17 cellular contexts compared by ENCODE assay signal in the genomic region with DNA sequence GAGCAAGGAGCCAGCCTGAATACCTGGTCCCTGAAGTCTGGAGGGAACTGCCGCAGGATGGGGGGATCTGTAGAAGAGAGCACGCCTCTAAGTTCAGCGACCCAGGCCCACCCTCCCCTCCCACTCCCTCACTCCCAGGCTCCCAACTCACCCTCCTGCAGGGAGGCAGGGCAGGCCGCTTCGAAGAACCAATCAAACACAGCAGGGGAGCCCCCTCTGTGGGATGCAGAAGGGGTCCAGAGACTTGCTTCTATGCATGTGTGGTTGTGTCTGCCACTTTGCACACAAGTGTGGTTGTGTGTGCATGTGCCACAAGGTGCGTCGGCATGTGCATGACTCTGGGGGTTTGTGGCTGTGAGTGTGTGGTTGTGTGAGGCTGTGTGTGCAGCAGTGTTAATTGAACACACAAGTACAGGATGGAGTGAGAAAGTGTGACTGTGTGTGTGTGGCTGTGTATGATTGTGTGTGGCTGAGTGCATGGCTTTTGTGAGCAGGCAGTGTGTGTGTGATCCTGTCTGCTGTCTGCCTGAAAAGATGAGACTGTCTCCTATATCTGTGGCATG. TPM values are rescaled to one million over a fixed set of nuclear protein-coding genes. Genes with fewer than 3 reads are reported as not detected.
DNase-seq lines count a peak whose midpoint lies in the region; ATAC-seq lines count a peak whose summit lies in the region.
"Had no signal": no experiment of that assay in that cellular context is flagged by ENCODE, and none has a peak within 500 bp of the region (broad histone marks: within the 10 kb centered on the region; RNA-seq: fewer than 3 reads in every experiment).

No MANE protein-coding gene starts in this region.

- peak overlapping the region; percentile 88 for H3K4me3 Mint-ChIP-seq in activated CD4-positive, alpha-beta T cell treated with anti-CD3 and anti-CD28 coated beads for 36 hours
- peak overlapping the region; percentile 81 to 97 (median 93) for H3K4me3 Mint-ChIP-seq in T-cell
- peak overlapping the region; percentile 56 to 99 (median 95) for H3K4me3 Mint-ChIP-seq in naive B cell

- no peaks in the 10 kb centered on the region for H3K9me3 Mint-ChIP-seq in activated CD4-positive, alpha-beta T cell treated with anti-CD3 and anti-CD28 coated beads for 36 hours (ENCODE audit: low read depth)
- H3K9me3 Mint-ChIP-seq in T-cell (no peaks in the 10 kb centered on the region), naive B cell (no peaks in the 10 kb centered on the region)

- no peak for ATAC-seq in activated CD4-positive, alpha-beta T cell treated with anti-CD3 and anti-CD28 coated beads for 36 hours
- ATAC-seq in T-cell (replicated peaks in 1 of 4) = no peak
- no peak for ATAC-seq in naive B cell (ENCODE audit: low read depth in 2 of 2)
- ATAC-seq: mucosa of descending colon had no signal

- intact Hi-C loops in activated CD4-positive, alpha-beta T cell treated with anti-CD3 and anti-CD28 coated beads for 36 hours (cut with DNase I, micrococcal nuclease) = no loop called here

- H3K36me3 Mint-ChIP-seq in activated CD4-positive, alpha-beta T cell treated with anti-CD3 and anti-CD28 coated beads for 36 hours (ENCODE audit: low read depth) = peaks cover 12% of the 10 kb centered on the region
- no peaks in the 10 kb centered on the region for H3K36me3 Mint-ChIP-seq in T-cell
- no peaks in the 10 kb centered on the region for H3K36me3 Mint-ChIP-seq in naive B cell

- H3K27me3 Mint-ChIP-seq in activated CD4-positive, alpha-beta T cell treated with anti-CD3 and anti-CD28 coated beads for 36 hours = no peaks in the 10 kb centered on the region
- H3K27me3 Mint-ChIP-seq in T-cell = no peaks in the 10 kb centered on the region
- no peaks in the 10 kb centered on the region for H3K27me3 Mint-ChIP-seq in naive B cell

- POLR2A ChIA-PET in activated CD4-positive, alpha-beta T cell treated with anti-CD3 and anti-CD28 coated beads for 36 hours (lab: Charles Lee) = no interaction called here
- POLR2A ChIA-PET in T-cell (lab: Charles Lee) = no interaction called here

- peaks cover 25% of the 10 kb centered on the region for H3K4me1 Mint-ChIP-seq in activated CD4-positive, alpha-beta T cell treated with anti-CD3 and anti-CD28 coated beads for 36 hours
- H3K4me1 Mint-ChIP-seq in T-cell = peaks cover 43 to 45% (median 44%) of the 10 kb centered on the region in 3 donors
- peaks cover 25 to 29% (median 27%) of the 10 kb centered on the region in 3 donors for H3K4me1 Mint-ChIP-seq in naive B cell

- peak overlapping the region; percentile 37 for H3K27ac Mint-ChIP-seq in activated CD4-positive, alpha-beta T cell treated with anti-CD3 and anti-CD28 coated beads for 36 hours
- H3K27ac Mint-ChIP-seq in T-cell (peak overlapping the region; percentile 97 to 100), naive B cell (peak overlapping the region in 3 of 6 donors; percentile 70 to 98 (median 98))

- CTCF ChIA-PET in activated CD4-positive, alpha-beta T cell treated with anti-CD3 and anti-CD28 coated beads for 36 hours (lab: Charles Lee) = interaction anchor here (0.7 to 1.0 kb wide), 3 partner anchors 11 to 224 kb away, joined by 3 to 4 read pairs (median 3); no protein-coding TSS in a partner anchor
- CTCF ChIA-PET in T-cell (lab: Charles Lee) = interaction anchor here in 1 of 2 donors (2.0 kb wide), 1 partner anchor 23 kb away, joined by 6 read pairs; no protein-coding TSS in a partner anchor

- DNase-seq in activated CD4-positive, alpha-beta T cell treated with anti-CD3 and anti-CD28 coated beads for 36 hours = no peak
- no peak for DNase-seq in activated CD4-positive, alpha-beta T cell treated with anti-CD3 and anti-CD28 coated beads for 1 hour
- no peak for DNase-seq in T-cell
- no peak for DNase-seq in naive B cell
- DNase-seq in DMS 273 (lab: John Stamatoyannopoulos, UW; ENCODE audit: unreplicated experiment) = no peak
- DNase-seq in NCI-H2107 treated with DMSO at 0.1 percent for 48 hours (lab: John Stamatoyannopoulos, UW; ENCODE audit: unreplicated experiment) = no peak
- DNase-seq: 8988T; activated CD4-positive, CD25-positive, alpha-beta regulatory T cell treated with anti-CD3 and anti-CD28 coated beads, Interleukin-2, amount 50 U/mL, for 72 hours; Calu3; mucosa of descending colon; NCI-H1436 treated with DMSO at 0.1 percent for 48 hours; NCI-H446 treated with DMSO at 0.1 percent for 48 hours; SW 1271; tibial artery had no signal

RNA-seq across cellular contexts. Expression of a gene that starts 1.7 kb away (rescaled TPM):
- total RNA-seq in activated CD4-positive, alpha-beta T cell treated with anti-CD3 and anti-CD28 coated beads for 36 hours = 10 to 100 TPM; 49.5 to 56.3 TPM
- 100 to 1,000 TPM; 107 to 140 (median 114) TPM for total RNA-seq in T-cell
- 10 to 100 TPM; 36.5 to 72.3 (median 39.3) TPM for polyA plus RNA-seq in naive B cell (ENCODE audit: low read depth in 6 of 6)
- total RNA-seq: Calu3 had no signal

RNA-seq across cellular contexts. Expression of a gene that starts 15.8 kb away (rescaled TPM):
- total RNA-seq in activated CD4-positive, alpha-beta T cell treated with anti-CD3 and anti-CD28 coated beads for 36 hours = 1 to 10 TPM; 1.2 to 1.8 TPM
- 1 to 10 TPM; 5.7 to 6.5 (median 5.9) TPM for total RNA-seq in T-cell
- 1 to 10 TPM in 1 of 6 donors, under 1 TPM in 1, not detected in 4; 0.88 to 1.6 TPM for polyA plus RNA-seq in naive B cell (ENCODE audit: low read depth in 6 of 6)
- total RNA-seq: H4, posterior vena cava had no signal

RNA-seq across cellular contexts. Expression of a gene that starts 20.3 kb away (rescaled TPM):
- 10 to 100 TPM; 18.6 to 19.2 TPM for total RNA-seq in activated CD4-positive, alpha-beta T cell treated with anti-CD3 and anti-CD28 coated beads for 36 hours
- total RNA-seq in T-cell = 10 to 100 TPM; 15.5 to 28.0 (median 25.5) TPM
- polyA plus RNA-seq in naive B cell (ENCODE audit: low read depth in 6 of 6) = 1 to 10 TPM; 1.4 to 5.0 (median 3.2) TPM

RNA-seq across cellular contexts. Expression of a gene that starts 22.2 kb away (rescaled TPM):
- 1 to 10 TPM; 4.8 to 5.1 TPM for total RNA-seq in activated CD4-positive, alpha-beta T cell treated with anti-CD3 and anti-CD28 coated beads for 36 hours
- 1 to 10 TPM; 3.3 to 7.6 (median 5.0) TPM for total RNA-seq in T-cell
- polyA plus RNA-seq in naive B cell (ENCODE audit: low read depth in 6 of 6) = 1 to 10 TPM in 5 of 6 donors, under 1 TPM in 1; 0.89 to 5.9 (median 2.3) TPM
- polyA plus RNA-seq: keratinocyte had no signal

RNA-seq across cellular contexts. Expression of a gene that starts 46.4 kb away (rescaled TPM):
- total RNA-seq in activated CD4-positive, alpha-beta T cell treated with anti-CD3 and anti-CD28 coated beads for 36 hours = under 1 TPM; 0.46 to 0.64 TPM
- under 1 TPM in 3 of 5 donors, not detected in 2; 0.33 to 0.35 (median 0.33) TPM for total RNA-seq in T-cell
- polyA plus RNA-seq in naive B cell (ENCODE audit: low read depth in 6 of 6) = not detected
- total RNA-seq: H4 had no signal
- polyA plus RNA-seq: keratinocyte had no signal
